In the genomic region with DNA sequence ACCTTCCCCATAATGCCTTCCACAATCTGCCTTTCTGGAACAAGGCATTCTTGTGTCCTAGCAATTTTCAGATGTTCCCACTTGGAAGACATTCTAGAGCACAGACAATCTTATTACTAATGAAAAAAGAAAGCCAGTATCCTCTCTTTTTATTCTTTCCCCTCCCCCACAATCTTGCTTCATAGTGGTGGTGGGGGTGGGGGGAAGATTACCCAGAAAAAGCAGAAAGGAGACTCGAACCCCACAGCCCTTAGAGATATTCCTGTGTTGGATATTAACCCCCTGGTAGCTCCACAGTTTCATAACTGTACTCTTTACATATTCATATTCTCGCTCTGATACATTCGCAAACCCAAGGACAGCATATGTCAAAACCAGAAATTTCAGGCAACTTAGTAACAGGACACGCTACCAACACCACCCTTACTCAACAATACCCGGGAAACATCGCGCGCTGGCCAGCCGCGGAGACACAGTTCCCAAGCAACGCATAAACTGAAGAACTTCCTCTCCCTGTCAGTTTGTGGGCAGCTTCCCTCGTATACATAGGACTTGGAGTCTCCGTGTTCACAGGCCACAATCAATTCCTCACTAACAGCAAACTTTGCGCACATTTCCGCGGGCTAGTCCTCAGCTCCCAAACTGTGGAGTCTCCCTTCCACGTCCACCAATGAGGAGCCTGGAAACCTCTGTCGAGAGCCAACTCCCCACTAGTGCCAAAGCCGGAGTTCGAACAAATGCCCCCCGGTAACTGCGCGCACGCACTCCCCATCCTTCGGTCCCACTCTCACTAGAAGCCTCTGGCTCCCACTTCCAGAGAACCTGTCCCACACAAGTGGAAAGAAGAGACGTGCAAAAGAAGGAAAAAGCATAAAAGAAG, we compare ENCODE assay signal across 8 cellular contexts. TPM values are rescaled to one million over a fixed set of nuclear protein-coding genes. Genes with fewer than 3 reads are reported as not detected.
DNase-seq lines count a peak whose midpoint lies in the region; ATAC-seq and TF ChIP-seq lines count a peak whose summit lies in the region.

No MANE protein-coding gene starts in this region.

- H3K4me3 Mint-ChIP-seq in osteocyte (ENCODE audit: unreplicated experiment): peak overlapping the region; percentile 88

- no peaks in the 10 kb centered on the region for H3K9me3 Mint-ChIP-seq in osteocyte (ENCODE audit: unreplicated experiment)

- peaks cover 26% of the 10 kb centered on the region for H3K4me1 Mint-ChIP-seq in osteocyte (ENCODE audit: unreplicated experiment)

- peaks cover 33% of the 10 kb centered on the region for H3K27me3 Mint-ChIP-seq in osteocyte (ENCODE audit: unreplicated experiment)

- ATAC-seq in HG03095 (IDR thresholded peaks at IDR 0.05; ENCODE audit: unreplicated experiment) (no peak), GM18873 (IDR thresholded peaks at IDR 0.05; ENCODE audit: low FRiP score, unreplicated experiment) (no peak)

- no peaks in the 10 kb centered on the region for H3K36me3 Mint-ChIP-seq in osteocyte (ENCODE audit: unreplicated experiment)

- peak overlapping the region; percentile 98 for H3K27ac Mint-ChIP-seq in osteocyte (ENCODE audit: unreplicated experiment)

- no peak for TF ChIP-seq CTCF in osteocyte (IDR thresholded peaks at IDR 0.05)

- peak overlapping the region; percentile 91 for H3K9ac ChIP-seq in adipocyte (ENCODE audit: low read length)

- H3K9me3 ChIP-seq in HAP-1 (no peaks in the 10 kb centered on the region), adipocyte (ENCODE audit: control insufficient read depth, low read length) (no peaks in the 10 kb centered on the region)

- intact Hi-C loops in cardiac septum (cut with DNase I): loop anchor here (2.0 to 10.0 kb wide), 4 partner anchors 133 to 853 kb away; no protein-coding TSS in a partner anchor

- H3K4me3 ChIP-seq in HAP-1 (peak overlapping the region; percentile 81), adipocyte (ENCODE audit: low read length) (peak overlapping the region; percentile 95)

- H3K36me3 ChIP-seq in HAP-1 (replicated peaks) (peaks cover 4% of the 10 kb centered on the region), adipocyte (ENCODE audit: control insufficient read depth, insufficient read depth, low read length, severe bottlenecking) (no peaks in the 10 kb centered on the region)

- H3K27me3 ChIP-seq in HAP-1 (ENCODE audit: low read depth) (no peaks in the 10 kb centered on the region), adipocyte (replicated peaks; ENCODE audit: control insufficient read depth, insufficient read depth, low read length) (no peaks in the 10 kb centered on the region)

- peak; percentile 59 for DNase-seq in Caki2 (ENCODE audit: low read depth)
- peak; percentile 34 to 62 for DNase-seq in HAP-1 (ENCODE audit: low spot score in 2 of 2)
- DNase-seq in NOMO-1 treated with DMSO at 0.1 percent for 48 hours (lab: John Stamatoyannopoulos, UW; ENCODE audit: unreplicated experiment): peak; percentile 91
- peak; percentile 91 for DNase-seq in adipocyte (ENCODE audit: low read depth)
- DNase-seq in cardiac septum (ENCODE audit: low spot score): peak; percentile 81
- DNase-seq in osteocyte (ENCODE audit: extremely low spot score, unreplicated experiment): no peak

- H3K4me1 ChIP-seq in HAP-1 (peaks cover 22% of the 10 kb centered on the region), adipocyte (ENCODE audit: control insufficient read depth, insufficient read depth, low read length) (peaks cover 15% of the 10 kb centered on the region)

- in situ Hi-C loops in Caki2 (cut with HindIII; ENCODE audit: low pct_unique_long_range_greater_than_20kb, low sequenced_read_pairs) (loop anchor here (25.0 kb wide), 1 partner anchor 255 kb away; no protein-coding TSS in a partner anchor), HAP-1 (cut with MboI; ENCODE audit: low sequenced_read_pairs) (loop anchor here (25.0 kb wide), 2 partner anchors 255 to 555 kb away; no protein-coding TSS in a partner anchor)

RNA-seq across cellular contexts. Expression of a gene that starts 0.7 kb away (rescaled TPM):
- not detected in 2 replicates for total RNA-seq in Caki2 (2014; rRNA removed; shearing (Covaris generic); ENCODE audit: low replicate concordance)
- 1.1 TPM for total RNA-seq in cardiac septum
- total RNA-seq in osteocyte: 1.4 and 1.8 TPM in 2 replicates
